ENCODE assay signal across 10 cellular contexts in the genomic region with DNA sequence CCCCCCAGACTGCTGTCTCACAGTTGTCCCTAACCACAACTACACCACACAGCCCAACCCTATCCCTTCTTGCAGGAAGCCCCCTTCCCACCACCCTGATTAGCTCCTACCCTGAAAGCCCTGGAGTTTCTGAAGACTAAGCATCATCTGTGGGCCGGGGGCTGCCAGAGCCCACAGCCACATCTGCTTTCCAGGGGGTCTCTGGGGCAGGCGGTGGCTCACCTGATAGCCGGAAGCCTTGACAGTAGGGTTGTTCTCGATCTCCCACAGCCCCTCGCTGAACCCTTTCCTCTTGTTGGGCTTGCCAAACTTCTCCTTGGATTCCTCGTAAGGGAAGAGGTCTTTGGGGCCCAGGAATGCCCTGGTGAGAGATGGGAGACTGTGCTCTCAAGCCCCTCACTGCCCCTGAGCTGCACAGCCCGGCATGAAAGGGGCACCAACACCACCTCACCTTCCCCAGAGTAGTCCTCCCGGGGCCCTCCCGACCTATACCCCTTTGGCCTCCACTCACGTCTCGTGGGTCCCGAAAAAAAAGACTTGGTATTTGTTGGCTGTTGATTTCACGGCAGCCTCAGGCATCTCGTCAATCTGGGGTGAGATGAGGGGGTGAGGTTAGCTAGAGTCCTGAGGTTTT. TPM values are rescaled to one million over a fixed set of nuclear protein-coding genes. Genes with fewer than 3 reads are reported as not detected.
DNase-seq lines count a peak whose midpoint lies in the region; ATAC-seq and TF ChIP-seq lines count a peak whose summit lies in the region.
"Had no signal": no experiment of that assay in that cellular context is flagged by ENCODE, and none has a peak within 500 bp of the region (broad histone marks: within the 10 kb centered on the region; RNA-seq: fewer than 3 reads in every experiment).

No MANE protein-coding gene starts in this region.

- ATAC-seq in stimulated activated effector memory CD8-positive, alpha-beta T cell treated with anti-CD3 and anti-CD28 coated beads, Interleukin-12 subunit alpha, Interleukin-12 subunit beta, amount 100 ng/mL, for 72 hours: no peak
- no peak for ATAC-seq in right lobe of liver

- H3K36me3 ChIP-seq in WERI-Rb-1: peaks cover 71% of the 10 kb centered on the region
- peaks cover 33% of the 10 kb centered on the region for H3K36me3 ChIP-seq in right atrium auricular region
- peaks cover 0 to 30% (median 7%) of the 10 kb centered on the region in 4 donors for H3K36me3 ChIP-seq in right lobe of liver
- H3K36me3 ChIP-seq in SJCRH30: peaks cover 10% of the 10 kb centered on the region; the same call in 1 of the 2 replicates

- no peaks in the 10 kb centered on the region for H3K9me3 ChIP-seq in WERI-Rb-1 (ENCODE audit: severe bottlenecking)
- H3K9me3 ChIP-seq in right atrium auricular region: no peaks in the 10 kb centered on the region
- H3K9me3 ChIP-seq in right lobe of liver: no peaks in the 10 kb centered on the region
- no peaks in the 10 kb centered on the region for H3K9me3 ChIP-seq in SJCRH30 (replicated peaks)
- H3K9me3 ChIP-seq: MG63, thyroid gland had no signal

- WGBS in right lobe of liver (ENCODE audit: insufficient coverage, low coverage, low lambda C conversion rate, missing lambda C conversion rate): 80% methylated on average over 8 of the region's 14 CpGs

- intact Hi-C loops in right lobe of liver (cut with DNase I): no loop called here

- TF ChIP-seq POLR2A in right lobe of liver (IDR thresholded peaks at IDR 0.05): no peak

- H3K9me3 Mint-ChIP-seq in T-helper 1 cell treated with Interleukin-12 subunit alpha and Interleukin-12 subunit beta and Interleukin-4 antibody, amounts not matched to agents 30 μg/mL and 1 μg/mL, for 36 hours: no peaks in the 10 kb centered on the region
- H3K9me3 Mint-ChIP-seq in stimulated activated effector memory CD8-positive, alpha-beta T cell treated with anti-CD3 and anti-CD28 coated beads, Interleukin-12 subunit alpha, Interleukin-12 subunit beta, amount 100 ng/mL, for 72 hours: no peaks in the 10 kb centered on the region

- H3K27me3 Mint-ChIP-seq in T-helper 1 cell treated with Interleukin-12 subunit alpha and Interleukin-12 subunit beta and Interleukin-4 antibody, amounts not matched to agents 30 μg/mL and 1 μg/mL, for 36 hours (ENCODE audit: low read depth): no peaks in the 10 kb centered on the region

- DNase-seq in T-helper 1 cell (no peak), WERI-Rb-1 (no peak), right atrium auricular region (ENCODE audit: low spot score) (no peak), right lobe of liver (no peak), NCI-H1436 treated with DMSO at 0.1 percent for 48 hours (lab: John Stamatoyannopoulos, UW) (no peak), SJCRH30 (no peak)
- no peak for DNase-seq in stimulated activated effector memory CD8-positive, alpha-beta T cell treated with anti-CD3 and anti-CD28 coated beads, Interleukin-12 subunit alpha, Interleukin-12 subunit beta, amount 100 ng/mL, for 72 hours (ENCODE audit: low spot score in 2 of 2)
- DNase-seq: MG63, thyroid gland had no signal

- no peaks in the 10 kb centered on the region for H3K27me3 ChIP-seq in WERI-Rb-1 (ENCODE audit: insufficient read depth, low read depth, severe bottlenecking)
- no peaks in the 10 kb centered on the region for H3K27me3 ChIP-seq in right atrium auricular region
- H3K27me3 ChIP-seq in right lobe of liver: no peaks in the 10 kb centered on the region
- no peaks in the 10 kb centered on the region for H3K27me3 ChIP-seq in SJCRH30
- H3K27me3 ChIP-seq: MG63, thyroid gland had no signal

- no peak for TF ChIP-seq CTCF in WERI-Rb-1 (IDR thresholded peaks at IDR 0.05; ENCODE audit: low read depth, low read length)
- TF ChIP-seq CTCF in right atrium auricular region (IDR thresholded peaks at IDR 0.05): no peak
- no peak for TF ChIP-seq CTCF in right lobe of liver (IDR thresholded peaks at IDR 0.05)

- H3K4me1 Mint-ChIP-seq in T-helper 1 cell treated with Interleukin-12 subunit alpha and Interleukin-12 subunit beta and Interleukin-4 antibody, amounts not matched to agents 30 μg/mL and 1 μg/mL, for 36 hours (ENCODE audit: low read depth): peaks cover 67% of the 10 kb centered on the region
- H3K4me1 Mint-ChIP-seq in stimulated activated effector memory CD8-positive, alpha-beta T cell treated with anti-CD3 and anti-CD28 coated beads, Interleukin-12 subunit alpha, Interleukin-12 subunit beta, amount 100 ng/mL, for 72 hours: peaks cover 93% of the 10 kb centered on the region

- H3K4me3 Mint-ChIP-seq in T-helper 1 cell treated with Interleukin-12 subunit alpha and Interleukin-12 subunit beta and Interleukin-4 antibody, amounts not matched to agents 30 μg/mL and 1 μg/mL, for 36 hours: no peak overlapping the region
- H3K4me3 Mint-ChIP-seq in stimulated activated effector memory CD8-positive, alpha-beta T cell treated with anti-CD3 and anti-CD28 coated beads, Interleukin-12 subunit alpha, Interleukin-12 subunit beta, amount 100 ng/mL, for 72 hours: no peak overlapping the region

- peaks cover 0 to 71% of the 10 kb centered on the region in 2 donors for H3K4me1 ChIP-seq in right atrium auricular region
- H3K4me1 ChIP-seq in right lobe of liver: peaks cover 0 to 41% (median 20%) of the 10 kb centered on the region in 4 donors
- peaks cover 39% of the 10 kb centered on the region for H3K4me1 ChIP-seq in SJCRH30

- H3K36me3 Mint-ChIP-seq in T-helper 1 cell treated with Interleukin-12 subunit alpha and Interleukin-12 subunit beta and Interleukin-4 antibody, amounts not matched to agents 30 μg/mL and 1 μg/mL, for 36 hours (ENCODE audit: low read depth): peaks cover 46% of the 10 kb centered on the region
- H3K36me3 Mint-ChIP-seq in stimulated activated effector memory CD8-positive, alpha-beta T cell treated with anti-CD3 and anti-CD28 coated beads, Interleukin-12 subunit alpha, Interleukin-12 subunit beta, amount 100 ng/mL, for 72 hours: peaks cover 92% of the 10 kb centered on the region

- peak overlapping the region; percentile 70 for H3K27ac Mint-ChIP-seq in T-helper 1 cell treated with Interleukin-12 subunit alpha and Interleukin-12 subunit beta and Interleukin-4 antibody, amounts not matched to agents 30 μg/mL and 1 μg/mL, for 36 hours
- peak overlapping the region; percentile 98 for H3K27ac Mint-ChIP-seq in stimulated activated effector memory CD8-positive, alpha-beta T cell treated with anti-CD3 and anti-CD28 coated beads, Interleukin-12 subunit alpha, Interleukin-12 subunit beta, amount 100 ng/mL, for 72 hours

- peak overlapping the region; percentile 99 for H3K27ac ChIP-seq in WERI-Rb-1
- H3K27ac ChIP-seq in right atrium auricular region: peak overlapping the region; percentile 96
- no peak overlapping the region for H3K27ac ChIP-seq in right lobe of liver
- no peak overlapping the region for H3K27ac ChIP-seq in SJCRH30

- H3K4me3 ChIP-seq in WERI-Rb-1 (ENCODE audit: low read depth, low read length): no peak overlapping the region
- no peak overlapping the region for H3K4me3 ChIP-seq in right atrium auricular region
- H3K4me3 ChIP-seq in right lobe of liver: no peak overlapping the region
- no peak overlapping the region for H3K4me3 ChIP-seq in SJCRH30
- H3K4me3 ChIP-seq: MG63, thyroid gland had no signal

RNA-seq across cellular contexts. Expression of gene MRPL24, which starts 4.0 kb away (rescaled TPM):
- 10 to 100 TPM; 45.8 to 50.5 TPM for total RNA-seq in right atrium auricular region
- 10 to 100 TPM; 47.2 to 83.2 (median 61.4) TPM for total RNA-seq in right lobe of liver
- 53.4 and 61.3 TPM in 2 replicates for total RNA-seq in SJCRH30 (2014; rRNA removed; shearing (Covaris generic))

RNA-seq across cellular contexts. Expression of gene HDGF, which starts 6.6 kb away (rescaled TPM):
- total RNA-seq in right atrium auricular region (100 to 1,000 TPM; 110 to 137 TPM), right lobe of liver (100 to 1,000 TPM; 131 to 192 (median 157) TPM)
- 276 and 278 TPM in 2 replicates for total RNA-seq in SJCRH30 (2014; rRNA removed; shearing (Covaris generic))

RNA-seq across cellular contexts. Expression of gene ISG20L2, which starts 16.3 kb away (rescaled TPM):
- 10 to 100 TPM; 13.6 to 18.0 TPM for total RNA-seq in right atrium auricular region
- 10 to 100 TPM; 10.3 to 14.1 (median 12.2) TPM for total RNA-seq in right lobe of liver
- total RNA-seq in SJCRH30 (2014; rRNA removed; shearing (Covaris generic)): 29.1 and 33.7 TPM in 2 replicates

RNA-seq across cellular contexts. Expression of gene METTL25B, which starts 16.6 kb away (rescaled TPM):
- 10 to 100 TPM in 1 of 2 donors, 1 to 10 TPM in 1; 7.4 to 15.6 TPM for total RNA-seq in right atrium auricular region
- 10 to 100 TPM; 11.6 to 25.7 (median 20.6) TPM for total RNA-seq in right lobe of liver
- total RNA-seq in SJCRH30 (2014; rRNA removed; shearing (Covaris generic)): 8.6 and 9.9 TPM in 2 replicates

RNA-seq across cellular contexts. Expression of gene PRCC, which starts 22.4 kb away (rescaled TPM):
- total RNA-seq in right atrium auricular region (10 to 100 TPM; 29.8 to 34.3 TPM), right lobe of liver (10 to 100 TPM; 17.4 to 23.4 (median 19.7) TPM)
- total RNA-seq in SJCRH30 (2014; rRNA removed; shearing (Covaris generic)): 56.4 and 61.2 TPM in 2 replicates

Comparison
In these comparisons a context has a peak if more than half of its experiments do, and no peak if none do; other contexts are left out.
1. H3K27ac ChIP-seq: peak in WERI-Rb-1 (single experiment) and right atrium auricular region (2 of 2); none in right lobe of liver (0 of 3) and SJCRH30 (single experiment).